In genomic region chr16:82295306-82296201, GRCh38 we compare ENCODE assay signal across 1 cellular context.
TF ChIP-seq lines count a peak whose summit lies in the region.

No MANE protein-coding gene starts in this region.

TF ChIP-seq in WTC11, 78 proteins besides CTCF, POLR2A, EP300 and RAD21 (continued from another document):
- TF ChIP-seq ZNF219 (CRISPR knock-in tag; IDR thresholded peaks at IDR 0.05; ENCODE audit: borderline replicate concordance), result no peak
- no peak for TF ChIP-seq ZNF121 (CRISPR knock-in tag; IDR thresholded peaks at IDR 0.05)
- no peak for TF ChIP-seq NFE2L1 (CRISPR knock-in tag; IDR thresholded peaks at IDR 0.05)
- TF ChIP-seq ATF6 (CRISPR knock-in tag; IDR thresholded peaks at IDR 0.05), result no peak
- TF ChIP-seq USF1 (CRISPR knock-in tag; IDR thresholded peaks at IDR 0.05), result no peak
- no peak for TF ChIP-seq ZNF425 (CRISPR knock-in tag; conservative IDR thresholded peaks at IDR 0.05)
- TF ChIP-seq, protein P1, sequence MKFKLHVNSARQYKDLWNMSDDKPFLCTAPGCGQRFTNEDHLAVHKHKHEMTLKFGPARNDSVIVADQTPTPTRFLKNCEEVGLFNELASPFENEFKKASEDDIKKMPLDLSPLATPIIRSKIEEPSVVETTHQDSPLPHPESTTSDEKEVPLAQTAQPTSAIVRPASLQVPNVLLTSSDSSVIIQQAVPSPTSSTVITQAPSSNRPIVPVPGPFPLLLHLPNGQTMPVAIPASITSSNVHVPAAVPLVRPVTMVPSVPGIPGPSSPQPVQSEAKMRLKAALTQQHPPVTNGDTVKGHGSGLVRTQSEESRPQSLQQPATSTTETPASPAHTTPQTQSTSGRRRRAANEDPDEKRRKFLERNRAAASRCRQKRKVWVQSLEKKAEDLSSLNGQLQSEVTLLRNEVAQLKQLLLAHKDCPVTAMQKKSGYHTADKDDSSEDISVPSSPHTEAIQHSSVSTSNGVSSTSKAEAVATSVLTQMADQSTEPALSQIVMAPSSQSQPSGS (CRISPR knock-in tag; IDR thresholded peaks at IDR 0.05; ENCODE audit: borderline replicate concordance, low read depth), result no peak
- TF ChIP-seq IRF2 (CRISPR knock-in tag; IDR thresholded peaks at IDR 0.05; ENCODE audit: borderline replicate concordance, low read depth), result no peak
- no peak for TF ChIP-seq JAZF1 (CRISPR knock-in tag; IDR thresholded peaks at IDR 0.05)
- no peak for TF ChIP-seq TEAD1 (CRISPR knock-in tag; IDR thresholded peaks at IDR 0.05)
